ENCODE assay signal across 17 cellular contexts in genomic region chr17:27521281-27522027, GRCh38.
DNase-seq lines count a peak whose midpoint lies in the region; ATAC-seq and TF ChIP-seq lines count a peak whose summit lies in the region.
"Had no signal": no experiment of that assay in that cellular context is flagged by ENCODE, and none has a peak within 500 bp of the region (broad histone marks: within the 10 kb centered on the region; RNA-seq: fewer than 3 reads in every experiment).

No MANE protein-coding gene starts in this region.

- no peak overlapping the region for H3K27ac Mint-ChIP-seq in activated CD4-positive, alpha-beta T cell treated with anti-CD3 and anti-CD28 coated beads, Interleukin-2, amount 10 ng/mL, durations not matched to agents 7 days and 5 days
- no peak overlapping the region for H3K27ac Mint-ChIP-seq in endodermal cell

- H3K79me1 ChIP-seq in mesenchymal stem cell (replicated peaks; ENCODE audit: low read length, poor library complexity, severe bottlenecking) = peaks cover 54% of the 10 kb centered on the region

- no peak overlapping the region for H3K23ac ChIP-seq in mesenchymal stem cell (ENCODE audit: low read length in 2 of 2)

- H3K4me3 ChIP-seq in WERI-Rb-1 (ENCODE audit: low read depth, low read length) = no peak overlapping the region
- no peak overlapping the region for H3K4me3 ChIP-seq in body of pancreas
- no peak overlapping the region for H3K4me3 ChIP-seq in mesenchymal stem cell (ENCODE audit: insufficient read depth in 1 of 2, low read depth in 1 of 2, low read length in 2 of 2)
- H3K4me3 ChIP-seq in endodermal cell (ENCODE audit: low read length) = no peak overlapping the region
- H3K4me3 ChIP-seq: BLaER1, SJSA1 had no signal

- peak overlapping the region; percentile 51 for H4K8ac ChIP-seq in mesenchymal stem cell (ENCODE audit: low read length)

- H3K4me1 Mint-ChIP-seq in activated CD4-positive, alpha-beta T cell treated with anti-CD3 and anti-CD28 coated beads, Interleukin-2, amount 10 ng/mL, durations not matched to agents 7 days and 5 days = peaks cover 63% of the 10 kb centered on the region
- H3K4me1 Mint-ChIP-seq in endodermal cell = peaks cover 63% of the 10 kb centered on the region

- H3K4ac ChIP-seq in mesenchymal stem cell (ENCODE audit: low read depth in 1 of 2, low read length in 2 of 2) = no peak overlapping the region

- intact Hi-C loops in body of pancreas (cut with DNase I) = no loop called here

- no peak overlapping the region for H3K4me2 ChIP-seq in mesenchymal stem cell (ENCODE audit: low read length, poor library complexity, severe bottlenecking)

- no peaks in the 10 kb centered on the region for H3K9me3 ChIP-seq in WERI-Rb-1 (ENCODE audit: severe bottlenecking)
- H3K9me3 ChIP-seq in body of pancreas = no peaks in the 10 kb centered on the region
- H3K9me3 ChIP-seq in mesenchymal stem cell (ENCODE audit: control insufficient read depth, low read length) = no peaks in the 10 kb centered on the region
- no peaks in the 10 kb centered on the region for H3K9me3 ChIP-seq in endodermal cell (ENCODE audit: control insufficient read depth, low read length)
- H3K9me3 ChIP-seq: BLaER1, SJSA1 had no signal

- H2BK12ac ChIP-seq in mesenchymal stem cell (ENCODE audit: low read length in 2 of 2) = peak overlapping the region in 1 of 2 experiments; percentile 63

- no peak overlapping the region for H4K91ac ChIP-seq in mesenchymal stem cell (ENCODE audit: low read length)

- no peak overlapping the region for H3K18ac ChIP-seq in mesenchymal stem cell (ENCODE audit: low read depth in 1 of 2, low read length in 2 of 2)

- peak; percentile 66 for ATAC-seq in body of pancreas
- ATAC-seq in HG03469 (IDR thresholded peaks at IDR 0.05; ENCODE audit: unreplicated experiment) = no peak
- ATAC-seq: HCT116 had no signal

- WGBS in body of pancreas, 2 donors = 50 to 59% methylated on average over 5 to 7 of the region's 7 CpGs
- 89% methylated on average over 7 of the region's 7 CpGs for WGBS in mesenchymal stem cell
- WGBS in endodermal cell (ENCODE audit: insufficient coverage in 1 of 2, insufficient read length in 1 of 2), 2 experiments = 89 to 93% methylated on average over 5 to 7 of the region's 7 CpGs

- H2BK5ac ChIP-seq in mesenchymal stem cell (ENCODE audit: low read depth, low read length, poor library complexity, severe bottlenecking) = no peak overlapping the region

- H2AK5ac ChIP-seq in mesenchymal stem cell (ENCODE audit: low read length, severe bottlenecking) = no peak overlapping the region

- CTCF ChIA-PET in activated CD4-positive, alpha-beta T cell treated with anti-CD3 and anti-CD28 coated beads, Interleukin-2, amount 10 ng/mL, durations not matched to agents 7 days and 5 days (lab: Charles Lee) = interaction anchor here (0.9 to 2.4 kb wide), 5 partner anchors 10 to 24 kb away, joined by 3 to 10 read pairs (median 4); no protein-coding TSS in a partner anchor

- POLR2A ChIA-PET in activated CD4-positive, alpha-beta T cell treated with anti-CD3 and anti-CD28 coated beads, Interleukin-2, amount 10 ng/mL, durations not matched to agents 7 days and 5 days (lab: Charles Lee) = no interaction called here

- no peak overlapping the region for H2AFZ ChIP-seq in mesenchymal stem cell (ENCODE audit: low read depth, low read length)

- H3K4me1 ChIP-seq in body of pancreas = peaks cover 87% of the 10 kb centered on the region
- peaks cover 16% of the 10 kb centered on the region for H3K4me1 ChIP-seq in mesenchymal stem cell (ENCODE audit: control insufficient read depth, insufficient read depth, low read depth, low read length)
- peaks cover 11% of the 10 kb centered on the region for H3K4me1 ChIP-seq in endodermal cell (ENCODE audit: control insufficient read depth, insufficient read depth, low read length)

- peak in 1 of 3 donors; percentile 24 for TF ChIP-seq POLR2A in body of pancreas (IDR thresholded peaks at IDR 0.05)

- H3K27me3 ChIP-seq in WERI-Rb-1 (ENCODE audit: insufficient read depth, low read depth, severe bottlenecking) (no peaks in the 10 kb centered on the region), body of pancreas (no peaks in the 10 kb centered on the region), mesenchymal stem cell (ENCODE audit: control insufficient read depth in 1 of 2, insufficient read depth in 1 of 2, low read length in 2 of 2) (no peaks in the 10 kb centered on the region), endodermal cell (ENCODE audit: control insufficient read depth, insufficient read depth, low read length, poor library complexity, severe bottlenecking) (no peaks in the 10 kb centered on the region)
- H3K27me3 ChIP-seq: BLaER1, SJSA1 had no signal

- H3K27ac ChIP-seq in WERI-Rb-1 (no peak overlapping the region), body of pancreas (peak overlapping the region; percentile 70 to 84 (median 80)), mesenchymal stem cell (ENCODE audit: low read length, poor library complexity, severe bottlenecking) (no peak overlapping the region), substantia nigra (ENCODE audit: low read depth, low read length, poor library complexity, severe bottlenecking) (peak overlapping the region; percentile 91), endodermal cell (ENCODE audit: low read depth, low read length) (no peak overlapping the region)
- H3K27ac ChIP-seq: BLaER1, SJSA1 had no signal

- no peak overlapping the region for H2BK120ac ChIP-seq in mesenchymal stem cell (ENCODE audit: low read depth, low read length)

- no peaks in the 10 kb centered on the region for H3K9me3 Mint-ChIP-seq in activated CD4-positive, alpha-beta T cell treated with anti-CD3 and anti-CD28 coated beads, Interleukin-2, amount 10 ng/mL, durations not matched to agents 7 days and 5 days
- H3K9me3 Mint-ChIP-seq in endodermal cell = no peaks in the 10 kb centered on the region

- no peak overlapping the region for H3K14ac ChIP-seq in mesenchymal stem cell (ENCODE audit: low read length in 2 of 2)

- DNase-seq in WERI-Rb-1 (peak; percentile 41), body of pancreas (peak in 1 of 4 donors; percentile 68), mesenchymal stem cell (peak; percentile 50), substantia nigra (lab: John Stamatoyannopoulos, UW) (no peak), endodermal cell (no peak)
- DNase-seq in activated CD4-positive, alpha-beta T cell treated with anti-CD3 and anti-CD28 coated beads, Interleukin-2, amount 10 ng/mL, durations not matched to agents 7 days and 5 days = no peak
- DNase-seq: DMS 273 treated with DMSO at 0.1 percent for 48 hours, KBM-7, NCI-H1048, NCI-H146, NCI-H2107, NCI-H226, NCI-H526 treated with DMSO at 0.1 percent for 48 hours had no signal

- H3K4me3 Mint-ChIP-seq in activated CD4-positive, alpha-beta T cell treated with anti-CD3 and anti-CD28 coated beads, Interleukin-2, amount 10 ng/mL, durations not matched to agents 7 days and 5 days = no peak overlapping the region
- H3K4me3 Mint-ChIP-seq in endodermal cell = no peak overlapping the region

- H2BK15ac ChIP-seq in mesenchymal stem cell (ENCODE audit: low read depth, poor library complexity, severe bottlenecking) = no peak overlapping the region

- no peaks in the 10 kb centered on the region for H3K36me3 Mint-ChIP-seq in activated CD4-positive, alpha-beta T cell treated with anti-CD3 and anti-CD28 coated beads, Interleukin-2, amount 10 ng/mL, durations not matched to agents 7 days and 5 days (ENCODE audit: low read depth)
- no peaks in the 10 kb centered on the region for H3K36me3 Mint-ChIP-seq in endodermal cell (ENCODE audit: low read depth)

- H3K9ac ChIP-seq in mesenchymal stem cell (ENCODE audit: low read length) (no peak overlapping the region), endodermal cell (ENCODE audit: extremely low read depth, low read length, poor library complexity, severe bottlenecking) (no peak overlapping the region)
- H3K9ac ChIP-seq: BLaER1 had no signal

- no peaks in the 10 kb centered on the region for H3K27me3 Mint-ChIP-seq in activated CD4-positive, alpha-beta T cell treated with anti-CD3 and anti-CD28 coated beads, Interleukin-2, amount 10 ng/mL, durations not matched to agents 7 days and 5 days
- peaks cover 4% of the 10 kb centered on the region for H3K27me3 Mint-ChIP-seq in endodermal cell (ENCODE audit: insufficient read depth)

- H3K36me3 ChIP-seq in WERI-Rb-1 = no peaks in the 10 kb centered on the region
- no peaks in the 10 kb centered on the region for H3K36me3 ChIP-seq in body of pancreas (replicated peaks in 1 of 2; ENCODE audit: insufficient read depth in 1 of 2, low read depth in 2 of 2)
- H3K36me3 ChIP-seq in mesenchymal stem cell (ENCODE audit: control insufficient read depth in 1 of 2, insufficient read depth in 2 of 2, low read depth in 1 of 2, low read length in 2 of 2) = peaks cover 0 to 3% of the 10 kb centered on the region in 2 experiments
- no peaks in the 10 kb centered on the region for H3K36me3 ChIP-seq in endodermal cell (ENCODE audit: control insufficient read depth, insufficient read depth, low read length)
- H3K36me3 ChIP-seq: BLaER1, SJSA1 had no signal

- TF ChIP-seq CTCF in WERI-Rb-1 (IDR thresholded peaks at IDR 0.05; ENCODE audit: low read depth, low read length) (no peak), body of pancreas (IDR thresholded peaks at IDR 0.05) (no peak), endodermal cell (conservative IDR thresholded peaks at IDR 0.05) (no peak)

Comparison
In these comparisons a context has a peak if more than half of its experiments do, and no peak if none do; other contexts are left out.
1. DNase-seq: peak in WERI-Rb-1 (single experiment) and mesenchymal stem cell (single experiment); none in substantia nigra (0 of 49), activated CD4-positive, alpha-beta T cell treated with anti-CD3 and anti-CD28 coated beads, Interleukin-2, amount 10 ng/mL, durations not matched to agents 7 days and 5 days (single experiment) and endodermal cell (single experiment).
2. H3K27ac ChIP-seq: peak in body of pancreas (4 of 4) and substantia nigra (single experiment); none in WERI-Rb-1 (single experiment), mesenchymal stem cell (single experiment) and endodermal cell (single experiment).